18 cellular contexts compared by ENCODE assay signal in genomic region chr6:155228549-155229166, GRCh38. TPM values are rescaled to one million over a fixed set of nuclear protein-coding genes. Genes with fewer than 3 reads are reported as not detected.
DNase-seq lines count a peak whose midpoint lies in the region; ATAC-seq, FAIRE-seq and TF ChIP-seq lines count a peak whose summit lies in the region.
"Had no signal": no experiment of that assay in that cellular context is flagged by ENCODE, and none has a peak within 500 bp of the region (broad histone marks: within the 10 kb centered on the region; RNA-seq: fewer than 3 reads in every experiment).

No MANE protein-coding gene starts in this region.

- H4K20me1 ChIP-seq in astrocyte (ENCODE audit: insufficient read depth, low read length), result no peaks in the 10 kb centered on the region

- H3K4me1 ChIP-seq in astrocyte (ENCODE audit: insufficient read depth, low read length), result peaks cover 13% of the 10 kb centered on the region
- peaks cover 16% of the 10 kb centered on the region for H3K4me1 ChIP-seq in rectal smooth muscle tissue (ENCODE audit: control insufficient read depth, insufficient read depth, low read length)

- POLR2A ChIA-PET in activated CD8-positive, alpha-beta T cell treated with anti-CD3 and anti-CD28 coated beads for 36 hours (lab: Charles Lee), result interaction anchor here (1.0 to 1.1 kb wide), 2 partner anchors 11 to 31 kb away, joined by 3 to 4 read pairs; no protein-coding TSS in a partner anchor

- peaks cover 2% of the 10 kb centered on the region for H3K9me3 Mint-ChIP-seq in astrocyte (ENCODE audit: unreplicated experiment)
- H3K9me3 Mint-ChIP-seq in activated CD8-positive, alpha-beta T cell treated with anti-CD3 and anti-CD28 coated beads for 36 hours, result peaks cover 5% of the 10 kb centered on the region
- H3K9me3 Mint-ChIP-seq: central memory CD8-positive, alpha-beta T cell; T-helper 2 cell treated with Interferon-gamma antibody and Interleukin-4, amounts not matched to agents 5 μg/mL and 100 μg/mL, for 36 hours had no signal

- H3K9ac ChIP-seq in astrocyte (ENCODE audit: low read length) (no peak overlapping the region), rectal smooth muscle tissue (ENCODE audit: low read length) (no peak overlapping the region)

- peak overlapping the region; percentile 51 for H2AFZ ChIP-seq in astrocyte (ENCODE audit: low read depth, low read length)

- TF ChIP-seq POLR2A in erythroblast (IDR thresholded peaks at IDR 0.05; ENCODE audit: low read length), result no peak

- in situ Hi-C loops in G401 (cut with HindIII; ENCODE audit: low sequenced_read_pairs), result no loop called here

- no peak for TF ChIP-seq CTCF in astrocyte (IDR thresholded peaks at IDR 0.05; ENCODE audit: insufficient read depth, low read depth, low read length)
- no peak for TF ChIP-seq CTCF in activated CD8-positive, alpha-beta T cell treated with anti-CD3 and anti-CD28 coated beads for 36 hours (IDR thresholded peaks at IDR 0.05)

- no peak overlapping the region for H3K4me3 Mint-ChIP-seq in astrocyte (ENCODE audit: unreplicated experiment)
- no peak overlapping the region for H3K4me3 Mint-ChIP-seq in activated CD8-positive, alpha-beta T cell treated with anti-CD3 and anti-CD28 coated beads for 36 hours
- H3K4me3 Mint-ChIP-seq: activated naive CD4-positive, alpha-beta T cell treated with anti-CD3 and anti-CD28 coated beads for 36 hours; central memory CD8-positive, alpha-beta T cell; T-helper 2 cell treated with Interferon-gamma antibody and Interleukin-4, amounts not matched to agents 5 μg/mL and 100 μg/mL, for 36 hours had no signal

- H3K4me3 ChIP-seq in astrocyte (ENCODE audit: insufficient read depth, low read depth, low read length) (no peak overlapping the region), rectal smooth muscle tissue (ENCODE audit: low read length) (peak overlapping the region; percentile 40)
- H3K4me3 ChIP-seq: stomach had no signal

- H3K4me2 ChIP-seq in astrocyte (ENCODE audit: low read length), result peak overlapping the region; percentile 15

- H3K27me3 Mint-ChIP-seq in astrocyte (ENCODE audit: low read depth, unreplicated experiment), result no peaks in the 10 kb centered on the region
- H3K27me3 Mint-ChIP-seq in activated CD8-positive, alpha-beta T cell treated with anti-CD3 and anti-CD28 coated beads for 36 hours, result peaks cover 2% of the 10 kb centered on the region
- H3K27me3 Mint-ChIP-seq: central memory CD8-positive, alpha-beta T cell had no signal

- no peaks in the 10 kb centered on the region for H3K9me3 ChIP-seq in astrocyte (ENCODE audit: insufficient read depth, low read depth, low read length)
- H3K9me3 ChIP-seq: stomach had no signal

- no peak for FAIRE-seq in astrocyte (lab: Jason Lieb, UNC)
- FAIRE-seq: endometrium had no signal

- CTCF ChIA-PET in activated CD8-positive, alpha-beta T cell treated with anti-CD3 and anti-CD28 coated beads for 36 hours (lab: Charles Lee), result no interaction called here

- intact Hi-C loops in activated CD8-positive, alpha-beta T cell treated with anti-CD3 and anti-CD28 coated beads for 36 hours (cut with micrococcal nuclease), result no loop called here

- peaks cover 28% of the 10 kb centered on the region for H3K36me3 Mint-ChIP-seq in astrocyte (ENCODE audit: low read depth, unreplicated experiment)
- no peaks in the 10 kb centered on the region for H3K36me3 Mint-ChIP-seq in activated CD8-positive, alpha-beta T cell treated with anti-CD3 and anti-CD28 coated beads for 36 hours (ENCODE audit: low read depth)

- peaks cover 14% of the 10 kb centered on the region for H3K4me1 Mint-ChIP-seq in astrocyte (ENCODE audit: low read depth, unreplicated experiment)
- H3K4me1 Mint-ChIP-seq in activated CD8-positive, alpha-beta T cell treated with anti-CD3 and anti-CD28 coated beads for 36 hours (ENCODE audit: low read depth), result peaks cover 12% of the 10 kb centered on the region

- no peaks in the 10 kb centered on the region for H3K27me3 ChIP-seq in astrocyte (ENCODE audit: insufficient read depth, low read length)
- no peaks in the 10 kb centered on the region for H3K27me3 ChIP-seq in rectal smooth muscle tissue (ENCODE audit: control insufficient read depth, insufficient read depth, low read length)
- H3K27me3 ChIP-seq: stomach had no signal

- DNase-seq in G401 (ENCODE audit: low spot score) (peak; percentile 32), astrocyte (ENCODE audit: low read depth) (peak; percentile 68), fibroblast of peridontal ligament (ENCODE audit: extremely low read depth) (peak; percentile 49), cerebellar cortex (ENCODE audit: low spot score) (no peak), NCI-H2196 (lab: John Stamatoyannopoulos, UW; ENCODE audit: unreplicated experiment) (no peak), erythroblast (lab: John Stamatoyannopoulos, UW) (no peak)
- no peak for DNase-seq in activated CD8-positive, alpha-beta T cell treated with anti-CD3 and anti-CD28 coated beads for 36 hours
- DNase-seq: activated CD4-positive, alpha-beta T cell treated with anti-CD3 and anti-CD28 coated beads for 4 hours; activated naive CD4-positive, alpha-beta T cell treated with anti-CD3 and anti-CD28 coated beads for 36 hours; hippocampal formation; KBM-7; SHP77 treated with DMSO at 0.1 percent for 48 hours; stomach had no signal

- H3K36me3 ChIP-seq in astrocyte (ENCODE audit: insufficient read depth, low read length) (no peaks in the 10 kb centered on the region), rectal smooth muscle tissue (ENCODE audit: control insufficient read depth, insufficient read depth, low read length) (no peaks in the 10 kb centered on the region)
- H3K36me3 ChIP-seq: stomach had no signal

- H3K27ac ChIP-seq in astrocyte (ENCODE audit: low read depth, low read length) (no peak overlapping the region), rectal smooth muscle tissue (ENCODE audit: low read depth, low read length) (peak overlapping the region; percentile 41)
- H3K27ac ChIP-seq: HL-60, stomach had no signal

- H3K27ac Mint-ChIP-seq in astrocyte (ENCODE audit: unreplicated experiment), result no peak overlapping the region
- no peak overlapping the region for H3K27ac Mint-ChIP-seq in activated CD8-positive, alpha-beta T cell treated with anti-CD3 and anti-CD28 coated beads for 36 hours
- H3K27ac Mint-ChIP-seq: activated naive CD4-positive, alpha-beta T cell treated with anti-CD3 and anti-CD28 coated beads for 36 hours; T-helper 2 cell treated with Interferon-gamma antibody and Interleukin-4, amounts not matched to agents 5 μg/mL and 100 μg/mL, for 36 hours had no signal

- no peak for ATAC-seq in activated CD8-positive, alpha-beta T cell treated with anti-CD3 and anti-CD28 coated beads for 36 hours

- H3K79me2 ChIP-seq in astrocyte (ENCODE audit: insufficient read depth, low read length), result no peaks in the 10 kb centered on the region

RNA-seq across cellular contexts. Expression of gene CLDN20, which starts 35.2 kb away (rescaled TPM):
- total RNA-seq in G401 (2014; rRNA removed; shearing (Covaris generic)), result not detected in 2 replicates
- not detected in 2 replicates for total RNA-seq in astrocyte
- not detected for total RNA-seq in activated CD8-positive, alpha-beta T cell treated with anti-CD3 and anti-CD28 coated beads for 36 hours
- total RNA-seq: activated naive CD4-positive, alpha-beta T cell treated with anti-CD3 and anti-CD28 coated beads for 36 hours; stomach had no signal

Comparison
In these comparisons a context has a peak if more than half of its experiments do, and no peak if none do; other contexts are left out.
1. DNase-seq: peak in G401 (single experiment), astrocyte (single experiment) and fibroblast of peridontal ligament (single experiment); none in cerebellar cortex (single experiment), NCI-H2196 (single experiment), erythroblast (0 of 2) and activated CD8-positive, alpha-beta T cell treated with anti-CD3 and anti-CD28 coated beads for 36 hours (single experiment).